20 cellular contexts compared by ENCODE assay signal in the genomic region with DNA sequence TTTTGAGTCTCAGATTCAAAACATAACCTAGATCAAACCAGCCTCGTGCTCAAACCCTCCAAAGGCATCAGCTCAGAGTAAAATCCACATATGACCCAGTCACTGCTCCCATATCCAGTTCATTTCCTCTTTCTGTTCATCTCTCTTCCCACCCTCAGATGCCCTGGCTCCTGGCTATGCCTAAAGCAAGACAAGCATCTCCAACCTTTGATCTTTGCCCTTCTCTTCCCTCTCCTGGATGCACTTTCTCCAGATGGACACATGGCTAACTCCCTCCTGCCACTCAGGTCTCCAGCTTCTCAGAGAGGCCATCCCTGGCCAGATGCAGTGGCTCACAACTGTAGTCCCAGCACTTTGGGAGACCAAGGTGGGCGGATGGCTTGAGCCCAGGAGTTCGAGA. TPM values are rescaled to one million over a fixed set of nuclear protein-coding genes. Genes with fewer than 3 reads are reported as not detected.
A peak's percentile ranks its signal among the peaks of the same experiment; 100 is the strongest.
DNase-seq lines count a peak whose midpoint lies in the region; ATAC-seq, FAIRE-seq and TF ChIP-seq lines count a peak whose summit lies in the region.
"Had no signal": no experiment of that assay in that cellular context is flagged by ENCODE, and none has a peak within 500 bp of the region (broad histone marks: within the 10 kb centered on the region; RNA-seq: fewer than 3 reads in every experiment).

No MANE protein-coding gene starts in this region.

- no peaks in the 10 kb centered on the region; a peak in 1 of 5 replicates for H3K27me3 ChIP-seq in K562 (ENCODE audit: control insufficient read depth in 2 of 2, insufficient read depth in 2 of 2, low read length in 2 of 2)
- no peaks in the 10 kb centered on the region for H3K27me3 ChIP-seq in Karpas-422 (ENCODE audit: low read length)
- H3K27me3 ChIP-seq in smooth muscle cell (ENCODE audit: low read depth): no peaks in the 10 kb centered on the region
- H3K27me3 ChIP-seq: BLaER1 had no signal

- DNase-seq in GM12891 (ENCODE audit: insufficient read length, low spot score) (no peak), MV-4-11 (lab: John Stamatoyannopoulos, UW) (peak; percentile 5), K562 (ENCODE audit: extremely low read depth in 1 of 4, low spot score in 3 of 4) (no peak), mucosa of descending colon (no peak), Karpas-422 (no peak), SW 1271 (lab: John Stamatoyannopoulos, UW) (no peak), smooth muscle cell (lab: John Stamatoyannopoulos, UW; ENCODE audit: unreplicated experiment) (no peak)
- DNase-seq: 8988T; CD4-positive, alpha-beta memory T cell; DMS153; DMS79; GDM1; H9 had no signal

- H3K79me2 ChIP-seq in K562 (ENCODE audit: control insufficient read depth, insufficient read depth, low read length): no peaks in the 10 kb centered on the region
- no peaks in the 10 kb centered on the region for H3K79me2 ChIP-seq in Karpas-422 (ENCODE audit: low read length)
- no peaks in the 10 kb centered on the region for H3K79me2 ChIP-seq in smooth muscle cell (ENCODE audit: low read depth)

- TF ChIP-seq CTCF in K562 (IDR thresholded peaks at IDR 0.05 in 2 of 3, conservative IDR thresholded peaks at IDR 0.05 in 1 of 3; ENCODE audit: insufficient read depth in 2 of 3, low read depth in 1 of 3, low read length in 3 of 3) (no peak), mucosa of descending colon (IDR thresholded peaks at IDR 0.05) (no peak), smooth muscle cell (IDR thresholded peaks at IDR 0.05; ENCODE audit: borderline replicate concordance, insufficient read depth, poor library complexity, severe bottlenecking) (no peak)

- CTCF ChIA-PET in K562 (lab: Yijun Ruan, JAX; ENCODE audit: low intra/inter-chr PET ratio): no interaction called here

- no peaks in the 10 kb centered on the region for H3K9me1 ChIP-seq in K562 (ENCODE audit: control insufficient read depth, insufficient read depth, low read length)

- H3K9me3 ChIP-seq in K562 (replicated peaks; ENCODE audit: control insufficient read depth, insufficient read depth, low read depth, low read length) (no peaks in the 10 kb centered on the region), mucosa of descending colon (no peaks in the 10 kb centered on the region), Karpas-422 (ENCODE audit: low read length) (no peaks in the 10 kb centered on the region), smooth muscle cell (replicated peaks; ENCODE audit: low read depth) (no peaks in the 10 kb centered on the region)

- TF ChIP-seq POLR2A in GM12891 (IDR thresholded peaks at IDR 0.05; ENCODE audit: low read depth, low read length) (no peak), K562 (conservative IDR thresholded peaks at IDR 0.05) (no peak)

- no peaks in the 10 kb centered on the region for H3K9me2 ChIP-seq in Karpas-422 (replicated peaks; ENCODE audit: insufficient read depth, low read length)

- no peak for FAIRE-seq in GM12891 (lab: Jason Lieb, UNC)
- no peak for FAIRE-seq in K562 (lab: Jason Lieb, UNC)
- FAIRE-seq: GM19239, H1 had no signal

- intact Hi-C loops in K562 (cut with micrococcal nuclease): no loop called here
- intact Hi-C loops in mucosa of descending colon (cut with DNase I, micrococcal nuclease): no loop called here

- 45% methylated on average over 3 of the region's 3 CpGs for WGBS in K562 (ENCODE audit: insufficient coverage, low coverage, missing lambda C conversion rate)
- 97% methylated on average over 3 of the region's 3 CpGs for WGBS in smooth muscle cell (ENCODE audit: low lambda C conversion rate)

- H3K4me3 ChIP-seq in K562: no peak overlapping the region
- no peak overlapping the region for H3K4me3 ChIP-seq in mucosa of descending colon
- no peak overlapping the region for H3K4me3 ChIP-seq in Karpas-422 (ENCODE audit: low read length)
- no peak overlapping the region for H3K4me3 ChIP-seq in smooth muscle cell
- H3K4me3 ChIP-seq: BLaER1 had no signal

- no peaks in the 10 kb centered on the region for H3F3A ChIP-seq in smooth muscle cell (ENCODE audit: low read depth)

- no TSS peak for BruUV-seq in K562 (replicated peaks; lab: Mats Ljungman, UMichigan)

- H3K27ac ChIP-seq in K562 (ENCODE audit: extremely low read depth, low read depth, low read length): no peak overlapping the region
- H3K27ac ChIP-seq in Karpas-422 (ENCODE audit: low read length): no peak overlapping the region
- no peak overlapping the region for H3K27ac ChIP-seq in smooth muscle cell (ENCODE audit: low read depth)
- H3K27ac ChIP-seq: BLaER1, HL-60 had no signal

- H3K9ac ChIP-seq in K562 (ENCODE audit: insufficient read depth in 1 of 2, low read depth in 2 of 2, low read length in 2 of 2) (no peak overlapping the region), Karpas-422 (ENCODE audit: low read length) (no peak overlapping the region), smooth muscle cell (ENCODE audit: low read depth) (no peak overlapping the region)
- H3K9ac ChIP-seq: BLaER1 had no signal

- H3K36me3 ChIP-seq in K562 (ENCODE audit: control insufficient read depth, insufficient read depth, low read length) (no peaks in the 10 kb centered on the region), mucosa of descending colon (ENCODE audit: low read depth) (no peaks in the 10 kb centered on the region), Karpas-422 (ENCODE audit: insufficient read depth, low read length) (no peaks in the 10 kb centered on the region), smooth muscle cell (ENCODE audit: low read depth) (no peaks in the 10 kb centered on the region)
- H3K36me3 ChIP-seq: BLaER1 had no signal

- H3K4me2 ChIP-seq in K562 (ENCODE audit: insufficient read depth, low read length) (no peak overlapping the region), Karpas-422 (ENCODE audit: low read depth, low read length, poor library complexity, severe bottlenecking) (no peak overlapping the region), smooth muscle cell (no peak overlapping the region)
- H3K4me2 ChIP-seq: BLaER1 had no signal

- H4K20me1 ChIP-seq in K562 (replicated peaks; ENCODE audit: control insufficient read depth, insufficient read depth, low read length): no peaks in the 10 kb centered on the region
- no peaks in the 10 kb centered on the region for H4K20me1 ChIP-seq in Karpas-422 (ENCODE audit: insufficient read depth, low read depth, low read length)
- no peaks in the 10 kb centered on the region for H4K20me1 ChIP-seq in smooth muscle cell (ENCODE audit: low read depth)
- H4K20me1 ChIP-seq: BLaER1 had no signal

- ATAC-seq in K562: no peak
- peak; percentile 17 for ATAC-seq in mucosa of descending colon
- no peak for ATAC-seq in HG02623 (IDR thresholded peaks at IDR 0.05; ENCODE audit: unreplicated experiment)

- H2AFZ ChIP-seq in K562 (ENCODE audit: low read depth, low read length) (peak overlapping the region; percentile 26; the same call in 1 of the 2 replicates), Karpas-422 (ENCODE audit: low read length) (no peak overlapping the region), smooth muscle cell (ENCODE audit: low read depth) (no peak overlapping the region)

- POLR2A ChIA-PET in K562 (lab: Yijun Ruan, JAX): interaction anchor here (1.0 to 1.6 kb wide), 4 partner anchors 14 to 46 kb away, joined by 3 to 4 read pairs (median 3); partner anchors contain the start of gene CREB3L1

- H3K4me1 ChIP-seq in K562 (replicated peaks in 1 of 2; ENCODE audit: control insufficient read depth in 2 of 2, insufficient read depth in 2 of 2, low read length in 2 of 2) (peaks cover 0 to 15% of the 10 kb centered on the region in 2 experiments; a peak in 3 of 5 replicates), mucosa of descending colon (ENCODE audit: low read depth) (peaks cover 3% of the 10 kb centered on the region), Karpas-422 (ENCODE audit: low read length) (peaks cover 17% of the 10 kb centered on the region), smooth muscle cell (ENCODE audit: low read depth) (no peaks in the 10 kb centered on the region)

- no peak for TF ChIP-seq RAD21 in K562 (CRISPR knock-in tag; conservative IDR thresholded peaks at IDR 0.05 in 1 of 2, IDR thresholded peaks at IDR 0.05 in 1 of 2)

- in situ Hi-C loops in K562 (cut with MboI): no loop called here

- no peak for TF ChIP-seq EP300 in K562 (IDR thresholded peaks at IDR 0.05; ENCODE audit: low read length)

TF ChIP-seq in GM12891, 5 proteins besides CTCF, POLR2A, EP300 and RAD21:
- TF ChIP-seq PAX5 (IDR thresholded peaks at IDR 0.05; ENCODE audit: insufficient read depth, low read length, severe bottlenecking) (no peak), SPI1 (IDR thresholded peaks at IDR 0.05; ENCODE audit: low read depth, low read length) (0 out of 2 replicates have a peak, but pooled peaks have one; percentile 10), POLR2AphosphoS5 (IDR thresholded peaks at IDR 0.05; ENCODE audit: low read depth, low read length) (no peak)

TF ChIP-seq in K562, 482 proteins besides CTCF, POLR2A, EP300 and RAD21 (continues in another document):
- TF ChIP-seq ZNF174 (CRISPR knock-in tag; IDR thresholded peaks at IDR 0.05) (no peak), MAZ (CRISPR knock-in tag; conservative IDR thresholded peaks at IDR 0.05 in 1 of 2, IDR thresholded peaks at IDR 0.05 in 1 of 2) (no peak), MAFF (IDR thresholded peaks at IDR 0.05; ENCODE audit: low read length) (no peak), IFI16 (CRISPR knock-in tag; IDR thresholded peaks at IDR 0.05) (no peak), ZNF23 (CRISPR knock-in tag; IDR thresholded peaks at IDR 0.05) (no peak), ZC3H8 (IDR thresholded peaks at IDR 0.05) (no peak)

RNA-seq across cellular contexts. Expression of gene CREB3L1, which starts 14.3 kb away (rescaled TPM):
- polyA plus RNA-seq in GM12891 (2012; ENCODE audit: low read depth, missing spikeins): 2.6 TPM
- total RNA-seq in K562 (2011; cell fraction: chromatin; rRNA removed; ENCODE audit: low replicate concordance): 19.2 and 27.7 TPM in 2 replicates
- total RNA-seq in K562 (2011; cell fraction: nucleolus; rRNA removed): 19.9 and 20.2 TPM in 2 replicates
- 24.8 and 32.7 TPM in 2 replicates for total RNA-seq in K562 (2011; cell fraction: nucleoplasm; rRNA removed)
- total RNA-seq in K562 (2014; rRNA removed) (4.1 and 7.1 TPM in 2 replicates), K562 (2014; rRNA removed; fragmentation: Illumina TruSeq; extraction: Trizol) (3.7 and 5.2 TPM in 2 replicates), K562 (2015; rRNA removed; fragmentation: Illumina TruSeq; extraction: Trizol) (2.4 and 5.5 TPM in 2 replicates), K562 (2021) (24.9 and 27.6 TPM in 2 replicates), mucosa of descending colon (100 to 1,000 TPM in 2 of 3 donors, 10 to 100 TPM in 1; 52.7 to 140 (median 108) TPM), smooth muscle cell (49.1 and 63.3 TPM in 2 replicates)
- polyA plus RNA-seq in K562 (2011; rRNA removed) (1.3 and 3.0 TPM in 2 replicates), K562 (2014; fragmentation: Illumina TruSeq; extraction: Trizol) (16.2 and 20.5 TPM in 2 replicates), K562 (2014; fragmentation: Nextera tagmentation; extraction: Ambion mirVana) (1 to 10 TPM; 1.2 to 1.4 TPM), K562 (2014; rRNA removed) (4.9 and 5.3 TPM in 2 replicates), smooth muscle cell (385 and 437 TPM in 2 replicates)
- polyA plus RNA-seq in K562 (2011; cell fraction: cytosol; rRNA removed): 2.3 and 2.9 TPM in 2 replicates
- polyA plus RNA-seq in K562 (2011; cell fraction: nucleus; rRNA removed): 4.5 and 7.2 TPM in 2 replicates
- 17.1 and 21.9 TPM in 2 replicates for polyA plus RNA-seq in K562 (2012)
- polyA minus RNA-seq in K562 (2011; rRNA and poly(A)+ RNA removed): 4.1 and 4.8 TPM in 2 replicates
- polyA minus RNA-seq in K562 (2011; cell fraction: cytosol; rRNA and poly(A)+ RNA removed): 15.2 and 25.1 TPM in 2 replicates
- 3.4 and 5.2 TPM in 2 replicates for polyA minus RNA-seq in K562 (2011; cell fraction: nucleus; rRNA and poly(A)+ RNA removed)
- not detected in 2 replicates for total RNA-seq in Karpas-422 (2014; rRNA removed; shearing (Covaris generic); ENCODE audit: low replicate concordance)
- total RNA-seq: CD4-positive, alpha-beta memory T cell had no signal
- polyA plus RNA-seq: CD14-positive monocyte; CD4-positive, alpha-beta memory T cell; IgD-negative memory B cell had no signal
